Comparison of ENCODE assay signal across 1 cellular context in genomic region chr20:46089338-46090094, GRCh38.
TF ChIP-seq lines count a peak whose summit lies in the region.

Gene NCOA5, minus strand, starts transcription at chr20:46089962. Its CDS starts 10,538 bp downstream, at chr20:46079424.

TF ChIP-seq in HEK293, 187 proteins besides CTCF, POLR2A, EP300 and RAD21 (continued from another document and continues in another):
- no peak for TF ChIP-seq PRDM2 (tag by site-specific recombination; IDR thresholded peaks at IDR 0.05; ENCODE audit: borderline replicate concordance)
- TF ChIP-seq, protein P1, sequence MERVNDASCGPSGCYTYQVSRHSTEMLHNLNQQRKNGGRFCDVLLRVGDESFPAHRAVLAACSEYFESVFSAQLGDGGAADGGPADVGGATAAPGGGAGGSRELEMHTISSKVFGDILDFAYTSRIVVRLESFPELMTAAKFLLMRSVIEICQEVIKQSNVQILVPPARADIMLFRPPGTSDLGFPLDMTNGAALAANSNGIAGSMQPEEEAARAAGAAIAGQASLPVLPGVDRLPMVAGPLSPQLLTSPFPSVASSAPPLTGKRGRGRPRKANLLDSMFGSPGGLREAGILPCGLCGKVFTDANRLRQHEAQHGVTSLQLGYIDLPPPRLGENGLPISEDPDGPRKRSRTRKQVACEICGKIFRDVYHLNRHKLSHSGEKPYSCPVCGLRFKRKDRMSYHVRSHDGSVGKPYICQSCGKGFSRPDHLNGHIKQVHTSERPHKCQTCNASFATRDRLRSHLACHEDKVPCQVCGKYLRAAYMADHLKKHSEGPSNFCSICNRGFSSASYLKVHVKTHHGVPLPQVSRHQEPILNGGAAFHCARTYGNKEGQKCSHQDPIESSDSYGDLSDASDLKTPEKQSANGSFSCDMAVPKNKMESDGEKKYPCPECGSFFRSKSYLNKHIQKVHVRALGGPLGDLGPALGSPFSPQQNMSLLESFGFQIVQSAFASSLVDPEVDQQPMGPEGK (tag by site-specific recombination; IDR thresholded peaks at IDR 0.05): peak; percentile 33; the same call in 1 of the 2 replicates
- TF ChIP-seq, protein P2, sequence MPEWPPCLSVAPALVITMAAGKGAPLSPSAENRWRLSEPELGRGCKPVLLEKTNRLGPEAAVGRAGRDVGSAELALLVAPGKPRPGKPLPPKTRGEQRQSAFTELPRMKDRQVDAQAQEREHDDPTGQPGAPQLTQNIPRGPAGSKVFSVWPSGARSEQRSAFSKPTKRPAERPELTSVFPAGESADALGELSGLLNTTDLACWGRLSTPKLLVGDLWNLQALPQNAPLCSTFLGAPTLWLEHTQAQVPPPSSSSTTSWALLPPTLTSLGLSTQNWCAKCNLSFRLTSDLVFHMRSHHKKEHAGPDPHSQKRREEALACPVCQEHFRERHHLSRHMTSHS (tag by site-specific recombination; IDR thresholded peaks at IDR 0.05): no peak
- TF ChIP-seq OSR2 (tag by site-specific recombination; IDR thresholded peaks at IDR 0.05): peak; percentile 25; the same call in 1 of the 2 replicates
- peak; percentile 83 for TF ChIP-seq ZBTB20 (tag by site-specific recombination; IDR thresholded peaks at IDR 0.05)
- TF ChIP-seq, protein P3, sequence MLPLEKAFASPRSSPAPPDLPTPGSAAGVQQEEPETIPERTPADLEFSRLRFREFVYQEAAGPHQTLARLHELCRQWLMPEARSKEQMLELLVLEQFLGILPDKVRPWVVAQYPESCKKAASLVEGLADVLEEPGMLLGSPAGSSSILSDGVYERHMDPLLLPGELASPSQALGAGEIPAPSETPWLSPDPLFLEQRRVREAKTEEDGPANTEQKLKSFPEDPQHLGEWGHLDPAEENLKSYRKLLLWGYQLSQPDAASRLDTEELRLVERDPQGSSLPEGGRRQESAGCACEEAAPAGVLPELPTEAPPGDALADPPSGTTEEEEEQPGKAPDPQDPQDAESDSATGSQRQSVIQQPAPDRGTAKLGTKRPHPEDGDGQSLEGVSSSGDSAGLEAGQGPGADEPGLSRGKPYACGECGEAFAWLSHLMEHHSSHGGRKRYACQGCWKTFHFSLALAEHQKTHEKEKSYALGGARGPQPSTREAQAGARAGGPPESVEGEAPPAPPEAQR (tag by site-specific recombination; IDR thresholded peaks at IDR 0.05): 0 out of 2 replicates have a peak, but pooled peaks have one; percentile 40
- TF ChIP-seq ZNF366 (tag by site-specific recombination; conservative IDR thresholded peaks at IDR 0.05): no peak
- TF ChIP-seq ZNF629 (tag by site-specific recombination; IDR thresholded peaks at IDR 0.05): no peak; the same call in none of the 2 replicates
- TF ChIP-seq ZBTB8A (tag by site-specific recombination; IDR thresholded peaks at IDR 0.05): peak; percentile 49
- peak; percentile 42; the same call in 1 of the 2 replicates for TF ChIP-seq ZNF10 (tag by site-specific recombination; IDR thresholded peaks at IDR 0.05)
- TF ChIP-seq OVOL3 (tag by site-specific recombination; IDR thresholded peaks at IDR 0.05): peak; percentile 25; the same call in 1 of the 2 replicates
- TF ChIP-seq, protein P4, sequence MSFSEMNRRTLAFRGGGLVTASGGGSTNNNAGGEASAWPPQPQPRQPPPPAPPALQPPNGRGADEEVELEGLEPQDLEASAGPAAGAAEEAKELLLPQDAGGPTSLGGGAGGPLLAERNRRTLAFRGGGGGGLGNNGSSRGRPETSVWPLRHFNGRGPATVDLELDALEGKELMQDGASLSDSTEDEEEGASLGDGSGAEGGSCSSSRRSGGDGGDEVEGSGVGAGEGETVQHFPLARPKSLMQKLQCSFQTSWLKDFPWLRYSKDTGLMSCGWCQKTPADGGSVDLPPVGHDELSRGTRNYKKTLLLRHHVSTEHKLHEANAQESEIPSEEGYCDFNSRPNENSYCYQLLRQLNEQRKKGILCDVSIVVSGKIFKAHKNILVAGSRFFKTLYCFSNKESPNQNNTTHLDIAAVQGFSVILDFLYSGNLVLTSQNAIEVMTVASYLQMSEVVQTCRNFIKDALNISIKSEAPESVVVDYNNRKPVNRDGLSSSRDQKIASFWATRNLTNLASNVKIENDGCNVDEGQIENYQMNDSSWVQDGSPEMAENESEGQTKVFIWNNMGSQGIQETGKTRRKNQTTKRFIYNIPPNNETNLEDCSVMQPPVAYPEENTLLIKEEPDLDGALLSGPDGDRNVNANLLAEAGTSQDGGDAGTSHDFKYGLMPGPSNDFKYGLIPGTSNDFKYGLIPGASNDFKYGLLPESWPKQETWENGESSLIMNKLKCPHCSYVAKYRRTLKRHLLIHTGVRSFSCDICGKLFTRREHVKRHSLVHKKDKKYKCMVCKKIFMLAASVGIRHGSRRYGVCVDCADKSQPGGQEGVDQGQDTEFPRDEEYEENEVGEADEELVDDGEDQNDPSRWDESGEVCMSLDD (tag by site-specific recombination; IDR thresholded peaks at IDR 0.05): 0 out of 2 replicates have a peak, but pooled peaks have one; percentile 34
- TF ChIP-seq, protein P5, sequence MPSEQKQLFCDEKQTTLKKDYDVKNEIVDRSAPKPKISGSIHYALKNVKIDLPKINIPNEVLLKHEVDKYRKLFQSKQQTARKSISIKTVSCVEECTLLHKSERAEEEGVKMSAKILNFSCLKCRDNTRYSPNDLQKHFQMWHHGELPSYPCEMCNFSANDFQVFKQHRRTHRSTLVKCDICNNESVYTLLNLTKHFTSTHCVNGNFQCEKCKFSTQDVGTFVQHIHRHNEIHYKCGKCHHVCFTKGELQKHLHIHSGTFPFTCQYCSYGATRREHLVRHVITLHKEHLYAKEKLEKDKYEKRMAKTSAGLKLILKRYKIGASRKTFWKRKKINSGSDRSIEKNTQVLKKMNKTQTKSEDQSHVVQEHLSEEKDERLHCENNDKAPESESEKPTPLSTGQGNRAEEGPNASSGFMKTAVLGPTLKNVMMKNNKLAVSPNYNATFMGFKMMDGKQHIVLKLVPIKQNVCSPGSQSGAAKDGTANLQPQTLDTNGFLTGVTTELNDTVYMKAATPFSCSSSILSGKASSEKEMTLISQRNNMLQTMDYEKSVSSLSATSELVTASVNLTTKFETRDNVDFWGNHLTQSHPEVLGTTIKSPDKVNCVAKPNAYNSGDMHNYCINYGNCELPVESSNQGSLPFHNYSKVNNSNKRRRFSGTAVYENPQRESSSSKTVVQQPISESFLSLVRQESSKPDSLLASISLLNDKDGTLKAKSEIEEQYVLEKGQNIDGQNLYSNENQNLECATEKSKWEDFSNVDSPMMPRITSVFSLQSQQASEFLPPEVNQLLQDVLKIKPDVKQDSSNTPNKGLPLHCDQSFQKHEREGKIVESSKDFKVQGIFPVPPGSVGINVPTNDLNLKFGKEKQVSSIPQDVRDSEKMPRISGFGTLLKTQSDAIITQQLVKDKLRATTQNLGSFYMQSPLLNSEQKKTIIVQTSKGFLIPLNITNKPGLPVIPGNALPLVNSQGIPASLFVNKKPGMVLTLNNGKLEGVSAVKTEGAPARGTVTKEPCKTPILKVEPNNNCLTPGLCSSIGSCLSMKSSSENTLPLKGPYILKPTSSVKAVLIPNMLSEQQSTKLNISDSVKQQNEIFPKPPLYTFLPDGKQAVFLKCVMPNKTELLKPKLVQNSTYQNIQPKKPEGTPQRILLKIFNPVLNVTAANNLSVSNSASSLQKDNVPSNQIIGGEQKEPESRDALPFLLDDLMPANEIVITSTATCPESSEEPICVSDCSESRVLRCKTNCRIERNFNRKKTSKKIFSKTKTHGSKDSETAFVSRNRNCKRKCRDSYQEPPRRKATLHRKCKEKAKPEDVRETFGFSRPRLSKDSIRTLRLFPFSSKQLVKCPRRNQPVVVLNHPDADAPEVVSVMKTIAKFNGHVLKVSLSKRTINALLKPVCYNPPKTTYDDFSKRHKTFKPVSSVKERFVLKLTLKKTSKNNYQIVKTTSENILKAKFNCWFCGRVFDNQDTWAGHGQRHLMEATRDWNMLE (tag by site-specific recombination; conservative IDR thresholded peaks at IDR 0.05; ENCODE audit: low read depth): no peak
- peak; percentile 35; the same call in 1 of the 2 replicates for TF ChIP-seq ZEB2 (tag by site-specific recombination; IDR thresholded peaks at IDR 0.05)
- no peak for TF ChIP-seq ZNF623 (tag by site-specific recombination; IDR thresholded peaks at IDR 0.05)
- TF ChIP-seq ZNF37A (tag by site-specific recombination; IDR thresholded peaks at IDR 0.05): 0 out of 2 replicates have a peak, but pooled peaks have one; percentile 29
- peak; percentile 95 for TF ChIP-seq ZSCAN30 (tag by site-specific recombination; IDR thresholded peaks at IDR 0.05)
- 0 out of 2 replicates have a peak, but pooled peaks have one; percentile 17 for TF ChIP-seq SP3 (tag by site-specific recombination; IDR thresholded peaks at IDR 0.05)
- peak; percentile 96 for TF ChIP-seq ZNF561 (tag by site-specific recombination; IDR thresholded peaks at IDR 0.05; ENCODE audit: borderline replicate concordance)
- no peak for TF ChIP-seq ZNF707 (tag by site-specific recombination; IDR thresholded peaks at IDR 0.05)
- no peak for TF ChIP-seq ZNF274 (IDR thresholded peaks at IDR 0.05; ENCODE audit: low read length)
- TF ChIP-seq ZNF274 (tag by site-specific recombination; IDR thresholded peaks at IDR 0.05; ENCODE audit: borderline replicate concordance): peak; percentile 40; the same call in 1 of the 2 replicates
- TF ChIP-seq PBX3 (CRISPR knock-in tag; IDR thresholded peaks at IDR 0.05): peak; percentile 89; the same call in 1 of the 2 replicates
- peak; percentile 28; the same call in 1 of the 2 replicates for TF ChIP-seq SP2 (tag by site-specific recombination; IDR thresholded peaks at IDR 0.05)
- TF ChIP-seq KLF8 (tag by site-specific recombination; IDR thresholded peaks at IDR 0.05): peak; percentile 64; the same call in 1 of the 2 replicates
- peak; percentile 82 for TF ChIP-seq ZNF660 (tag by site-specific recombination; IDR thresholded peaks at IDR 0.05)
- TF ChIP-seq GLIS1 (tag by site-specific recombination; IDR thresholded peaks at IDR 0.05): peak; percentile 79
- TF ChIP-seq ZNF2 (tag by site-specific recombination; IDR thresholded peaks at IDR 0.05): 0 out of 2 replicates have a peak, but pooled peaks have one; percentile 9
- peak; percentile 62; the same call in 1 of the 2 replicates for TF ChIP-seq EGR2 (tag by site-specific recombination; IDR thresholded peaks at IDR 0.05; ENCODE audit: low read depth)
- peak; percentile 96 for TF ChIP-seq YY2 (tag by site-specific recombination; IDR thresholded peaks at IDR 0.05)
- peak; percentile 78; the same call in 1 of the 2 replicates for TF ChIP-seq ZFP37 (tag by site-specific recombination; IDR thresholded peaks at IDR 0.05)
- peak; percentile 54; the same call in 1 of the 2 replicates for TF ChIP-seq ZNF677 (tag by site-specific recombination; IDR thresholded peaks at IDR 0.05)
- peak; percentile 79 for TF ChIP-seq ZNF501 (tag by site-specific recombination; IDR thresholded peaks at IDR 0.05)
- peak; percentile 96 for TF ChIP-seq YY1 (tag by site-specific recombination; IDR thresholded peaks at IDR 0.05)
- TF ChIP-seq ZNF596 (tag by site-specific recombination; IDR thresholded peaks at IDR 0.05): peak; percentile 65
- peak; percentile 75 for TF ChIP-seq KLF10 (tag by site-specific recombination; IDR thresholded peaks at IDR 0.05)
- TF ChIP-seq, protein P6, sequence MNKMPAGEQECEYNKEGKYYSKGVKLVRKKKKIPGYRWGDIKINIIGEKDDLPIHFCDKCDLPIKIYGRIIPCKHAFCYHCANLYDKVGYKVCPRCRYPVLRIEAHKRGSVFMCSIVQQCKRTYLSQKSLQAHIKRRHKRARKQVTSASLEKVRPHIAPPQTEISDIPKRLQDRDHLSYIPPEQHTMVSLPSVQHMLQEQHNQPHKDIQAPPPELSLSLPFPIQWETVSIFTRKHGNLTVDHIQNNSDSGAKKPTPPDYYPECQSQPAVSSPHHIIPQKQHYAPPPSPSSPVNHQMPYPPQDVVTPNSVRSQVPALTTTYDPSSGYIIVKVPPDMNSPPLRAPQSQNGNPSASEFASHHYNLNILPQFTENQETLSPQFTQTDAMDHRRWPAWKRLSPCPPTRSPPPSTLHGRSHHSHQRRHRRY (tag by site-specific recombination; IDR thresholded peaks at IDR 0.05): no peak
